Comparison of ENCODE assay signal across 12 cellular contexts in the genomic region with DNA sequence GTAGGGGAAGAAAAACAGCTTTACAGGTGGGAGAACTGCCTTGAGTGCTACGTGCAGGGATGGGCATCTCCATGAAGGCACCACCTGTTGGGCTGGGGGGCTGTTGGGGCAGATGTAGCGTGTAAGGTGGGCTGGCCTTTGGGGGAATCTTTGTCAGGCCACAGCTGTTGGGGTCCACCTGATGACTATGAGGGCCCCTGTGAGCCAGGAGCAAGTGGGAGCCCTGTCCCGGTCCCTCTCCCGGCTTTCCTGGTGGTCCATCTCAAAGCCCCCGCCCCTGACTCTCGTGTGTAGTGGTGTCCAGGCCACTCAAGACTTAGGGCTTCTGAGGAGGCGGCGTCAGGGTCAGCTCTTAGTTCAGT. TPM values are rescaled to one million over a fixed set of nuclear protein-coding genes. Genes with fewer than 3 reads are reported as not detected.
A peak's percentile ranks its signal among the peaks of the same experiment; 100 is the strongest.
DNase-seq lines count a peak whose midpoint lies in the region; ATAC-seq and TF ChIP-seq lines count a peak whose summit lies in the region.
"Had no signal": no experiment of that assay in that cellular context is flagged by ENCODE, and none has a peak within 500 bp of the region (broad histone marks: within the 10 kb centered on the region; RNA-seq: fewer than 3 reads in every experiment).

No MANE protein-coding gene starts in this region.

- no peaks in the 10 kb centered on the region for H3K27me3 Mint-ChIP-seq in T-helper 2 cell treated with Interferon-gamma antibody and Interleukin-4, amounts not matched to agents 5 μg/mL and 100 μg/mL, for 36 hours (ENCODE audit: low read depth)

- H3K9me2 ChIP-seq in OCI-LY7 (ENCODE audit: insufficient read depth, low read length): no peaks in the 10 kb centered on the region

- H3K36me3 Mint-ChIP-seq in T-helper 2 cell treated with Interferon-gamma antibody and Interleukin-4, amounts not matched to agents 5 μg/mL and 100 μg/mL, for 36 hours (ENCODE audit: low read depth): peaks cover 27% of the 10 kb centered on the region

- H3K4me1 Mint-ChIP-seq in T-helper 2 cell treated with Interferon-gamma antibody and Interleukin-4, amounts not matched to agents 5 μg/mL and 100 μg/mL, for 36 hours (ENCODE audit: low read depth): peaks cover 37% of the 10 kb centered on the region

- H3K4me3 Mint-ChIP-seq in T-helper 2 cell treated with Interferon-gamma antibody and Interleukin-4, amounts not matched to agents 5 μg/mL and 100 μg/mL, for 36 hours: peak overlapping the region; percentile 74

- no peak overlapping the region for H3K9ac ChIP-seq in smooth muscle cell (ENCODE audit: low read depth)

- H3K9me3 ChIP-seq in OCI-LY7 (ENCODE audit: low read length) (no peaks in the 10 kb centered on the region), gastroesophageal sphincter (no peaks in the 10 kb centered on the region), smooth muscle cell (replicated peaks; ENCODE audit: low read depth) (no peaks in the 10 kb centered on the region)
- H3K9me3 ChIP-seq: neutrophil had no signal

- H3K36me3 ChIP-seq in OCI-LY7 (ENCODE audit: insufficient read depth, low read length) (peaks cover 91% of the 10 kb centered on the region), gastroesophageal sphincter (no peaks in the 10 kb centered on the region), smooth muscle cell (ENCODE audit: low read depth) (no peaks in the 10 kb centered on the region)

- ATAC-seq in gastroesophageal sphincter (no peak), sciatic nerve (no peak)

- no peak for TF ChIP-seq POLR2A in gastroesophageal sphincter (IDR thresholded peaks at IDR 0.05)

- TF ChIP-seq CTCF in OCI-LY7 (conservative IDR thresholded peaks at IDR 0.05; ENCODE audit: low read length) (no peak), gastroesophageal sphincter (IDR thresholded peaks at IDR 0.05) (no peak), smooth muscle cell (IDR thresholded peaks at IDR 0.05; ENCODE audit: borderline replicate concordance, insufficient read depth, poor library complexity, severe bottlenecking) (no peak)

- H3F3A ChIP-seq in smooth muscle cell (ENCODE audit: low read depth): peaks cover 10% of the 10 kb centered on the region

- BruUV-seq in OCI-LY7 (replicated peaks; lab: Mats Ljungman, UMichigan): no TSS peak

- no peaks in the 10 kb centered on the region for H3K27me3 ChIP-seq in gastroesophageal sphincter
- no peaks in the 10 kb centered on the region for H3K27me3 ChIP-seq in smooth muscle cell (ENCODE audit: low read depth)
- H3K27me3 ChIP-seq: neutrophil had no signal

- TF ChIP-seq EP300 in gastroesophageal sphincter (IDR thresholded peaks at IDR 0.05): no peak

- no peaks in the 10 kb centered on the region for H3K9me3 Mint-ChIP-seq in T-helper 2 cell treated with Interferon-gamma antibody and Interleukin-4, amounts not matched to agents 5 μg/mL and 100 μg/mL, for 36 hours

- POLR2A ChIA-PET in OCI-LY7 (lab: Charles Lee): interaction anchor here (0.6 to 3.5 kb wide), 9 partner anchors 9 to 289 kb away, joined by 3 to 32 read pairs (median 4); no protein-coding TSS in a partner anchor

- H3K4me2 ChIP-seq in OCI-LY7 (ENCODE audit: low read length): peak overlapping the region; percentile 97
- no peak overlapping the region for H3K4me2 ChIP-seq in smooth muscle cell

- H3K27ac Mint-ChIP-seq in T-helper 2 cell treated with Interferon-gamma antibody and Interleukin-4, amounts not matched to agents 5 μg/mL and 100 μg/mL, for 36 hours: peak overlapping the region; percentile 86

- H3K4me1 ChIP-seq in OCI-LY7 (ENCODE audit: insufficient read depth, low read length, poor library complexity, severe bottlenecking): peaks cover 89% of the 10 kb centered on the region
- H3K4me1 ChIP-seq in gastroesophageal sphincter: peaks cover 0 to 45% (median 0%) of the 10 kb centered on the region in 3 donors
- peaks cover 32% of the 10 kb centered on the region for H3K4me1 ChIP-seq in smooth muscle cell (ENCODE audit: low read depth)

- intact Hi-C loops in OCI-LY7 (cut with micrococcal nuclease; ENCODE audit: unreplicated experiment): loop anchor here (5.0 kb wide), 1 partner anchor 35 kb away; no protein-coding TSS in a partner anchor
- intact Hi-C loops in sciatic nerve (cut with DNase I): loop anchor here (10.0 kb wide), 1 partner anchor 48 kb away; no protein-coding TSS in a partner anchor

- H3K4me3 ChIP-seq in OCI-LY7 (ENCODE audit: low read depth, low read length, poor library complexity, severe bottlenecking): peak overlapping the region; percentile 59
- H3K4me3 ChIP-seq in gastroesophageal sphincter: no peak overlapping the region
- H3K4me3 ChIP-seq in smooth muscle cell: no peak overlapping the region

- 76 to 100% methylated on average over 1 to 3 of the region's 8 CpGs for WGBS in gastroesophageal sphincter (ENCODE audit: low coverage in 1 of 2), 2 donors
- WGBS in smooth muscle cell (ENCODE audit: low lambda C conversion rate): 97% methylated on average over 8 of the region's 8 CpGs

- DNase-seq in T-helper 2 cell treated with Interferon-gamma antibody and Interleukin-4, amounts not matched to agents 5 μg/mL and 100 μg/mL, for 36 hours (ENCODE audit: low spot score): no peak
- no peak for DNase-seq in T-helper 2 cell
- DNase-seq in OCI-LY7 (ENCODE audit: low spot score): no peak
- no peak for DNase-seq in smooth muscle cell (lab: John Stamatoyannopoulos, UW; ENCODE audit: unreplicated experiment)
- DNase-seq in NCI-H2227 treated with DMSO at 0.1 percent for 48 hours (lab: John Stamatoyannopoulos, UW): no peak
- DNase-seq in MV-4-11 (lab: John Stamatoyannopoulos, UW): no peak
- DNase-seq in sciatic nerve (ENCODE audit: low spot score): no peak
- DNase-seq: 8988T; activated CD4-positive, CD25-positive, alpha-beta regulatory T cell; NCI-H2171 had no signal

- H4K20me1 ChIP-seq in OCI-LY7 (ENCODE audit: insufficient read depth, low read length) (no peaks in the 10 kb centered on the region), smooth muscle cell (ENCODE audit: low read depth) (no peaks in the 10 kb centered on the region)

- H3K79me2 ChIP-seq in OCI-LY7 (ENCODE audit: insufficient read depth, low read depth, low read length) (peaks cover 70% of the 10 kb centered on the region), smooth muscle cell (ENCODE audit: low read depth) (no peaks in the 10 kb centered on the region)

- CTCF ChIA-PET in OCI-LY7 (lab: Charles Lee; ENCODE audit: unreplicated experiment): interaction anchor here (2.9 kb wide), 1 partner anchor 10 kb away, joined by 12 read pairs; no protein-coding TSS in a partner anchor

- peak overlapping the region; percentile 98 for H3K27ac ChIP-seq in OCI-LY7 (ENCODE audit: low read depth, low read length, poor library complexity, severe bottlenecking)
- peak overlapping the region in 3 of 4 donors; percentile 54 to 85 (median 56) for H3K27ac ChIP-seq in gastroesophageal sphincter
- peak overlapping the region; percentile 95 for H3K27ac ChIP-seq in smooth muscle cell (ENCODE audit: low read depth)
- H3K27ac ChIP-seq: neutrophil had no signal

- H2AFZ ChIP-seq in OCI-LY7 (ENCODE audit: low read length) (no peak overlapping the region), smooth muscle cell (ENCODE audit: low read depth) (no peak overlapping the region)

RNA-seq across cellular contexts. Expression of gene SLC37A1, which starts 13.5 kb away (rescaled TPM):
- 20.5 and 27.6 TPM in 2 replicates for total RNA-seq in OCI-LY7 (2014; rRNA removed; shearing (Covaris generic))
- total RNA-seq in OCI-LY7 (2022) (22.5 and 29.4 TPM in 2 replicates), gastroesophageal sphincter (1 to 10 TPM; 3.7 to 7.8 (median 4.3) TPM), smooth muscle cell (18.0 and 19.4 TPM in 2 replicates), sciatic nerve (7.4 TPM)
- 14.6 and 15.0 TPM in 2 replicates for polyA plus RNA-seq in smooth muscle cell

RNA-seq across cellular contexts. Expression of gene RSPH1, which starts 31.1 kb away (rescaled TPM):
- 1.9 and 3.9 TPM in 2 replicates for total RNA-seq in OCI-LY7 (2014; rRNA removed; shearing (Covaris generic))
- 2.5 and 3.5 TPM in 2 replicates for total RNA-seq in OCI-LY7 (2022)
- total RNA-seq in gastroesophageal sphincter: 1 to 10 TPM in 2 of 4 donors, under 1 TPM in 1, not detected in 1; 0.99 to 1.9 (median 1.9) TPM
- total RNA-seq in smooth muscle cell: 0.13 TPM in 1 of 2 replicates, not detected in the other
- 0.16 TPM in 1 of 2 replicates, not detected in the other for polyA plus RNA-seq in smooth muscle cell
- total RNA-seq in sciatic nerve: 0.58 TPM
